In genomic region chr5:32585446-32586250, GRCh38 we compare ENCODE assay signal across 8 cellular contexts. TPM values are rescaled to one million over a fixed set of nuclear protein-coding genes. Genes with fewer than 3 reads are reported as not detected.
DNase-seq lines count a peak whose midpoint lies in the region; ATAC-seq and TF ChIP-seq lines count a peak whose summit lies in the region.

SUB1 (plus strand) TSS chr5:32585557; CDS start chr5:32588513, 2,956 bp downstream.

- DNase-seq in NCI-H748 treated with DMSO at 0.1 percent for 48 hours (lab: John Stamatoyannopoulos, UW) = peak; percentile 99
- DNase-seq in activated CD4-positive, alpha-beta T cell treated with anti-CD3 and anti-CD28 coated beads, Interleukin-2, amount 50 U/mL, for 24 hours (ENCODE audit: low read depth in 1 of 2, low spot score in 1 of 2) = peak; percentile 82 to 88
- DNase-seq in dermis blood vessel endothelial cell = peak; percentile 96
- DNase-seq in stimulated activated CD4-positive, alpha-beta T cell treated with anti-CD3 and anti-CD28 coated beads, Interleukin-4, amount 100 ng/mL, for 24 hours = peak; percentile 94

- H3K9me3 ChIP-seq in liver (ENCODE audit: control insufficient read depth in 4 of 4, low read length in 3 of 4) = peaks cover 0 to 3% (median 0%) of the 10 kb centered on the region in 4 donors

- TF ChIP-seq CTCF in C4-2B (conservative IDR thresholded peaks at IDR 0.05) = peak; percentile 12
- no peak for TF ChIP-seq CTCF in liver (IDR thresholded peaks at IDR 0.05; ENCODE audit: low read depth, low read length, missing input control)

- H3K9ac ChIP-seq in liver (ENCODE audit: low read depth in 1 of 2, low read length in 2 of 2) = peak within 1 kb of the TSS; percentile 78 to 94

- peak within 1 kb of the TSS; percentile 92 to 96 (median 96) for H3K4me3 ChIP-seq in liver (ENCODE audit: low read depth in 1 of 3, low read length in 3 of 3)

- TF ChIP-seq RAD21 in liver (IDR thresholded peaks at IDR 0.05) = no peak

- peak; percentile 57 for ATAC-seq in GM19395 (IDR thresholded peaks at IDR 0.05; ENCODE audit: unreplicated experiment)
- peak; percentile 32 for ATAC-seq in HG03565 (IDR thresholded peaks at IDR 0.05; ENCODE audit: unreplicated experiment)

- H3K36me3 ChIP-seq in liver (ENCODE audit: control insufficient read depth in 4 of 4, insufficient read depth in 3 of 4, low read depth in 1 of 4, low read length in 3 of 4) = peaks cover 2 to 10% (median 9%) of the 10 kb centered on the region in 4 donors

- under 1% methylated on average over 86 of the region's 86 CpGs for WGBS in liver

- H3K4me1 ChIP-seq in liver (ENCODE audit: control insufficient read depth in 4 of 4, insufficient read depth in 4 of 4, low read length in 3 of 4) = peaks cover 2 to 17% (median 14%) of the 10 kb centered on the region in 4 donors

- peak within 1 kb of the TSS; percentile 97 for H3K27ac ChIP-seq in C4-2B
- H3K27ac ChIP-seq in liver (ENCODE audit: low read depth in 1 of 2, low read length in 2 of 2) = peak within 1 kb of the TSS; percentile 99

- no peaks in the 10 kb centered on the region for H3K27me3 ChIP-seq in liver (ENCODE audit: control insufficient read depth in 4 of 4, insufficient read depth in 4 of 4, low read length in 3 of 4)

TF ChIP-seq in liver, 16 proteins besides CTCF, POLR2A, EP300 and RAD21:
- TF ChIP-seq REST (IDR thresholded peaks at IDR 0.05) (peak; percentile 32), FOXA1 (IDR thresholded peaks at IDR 0.05) (no peak), JUND (IDR thresholded peaks at IDR 0.05) (no peak), FOXA2 (IDR thresholded peaks at IDR 0.05) (no peak), RXRA (IDR thresholded peaks at IDR 0.05) (peak in 1 of 2 donors; percentile 34), NR2F2 (IDR thresholded peaks at IDR 0.05) (no peak), HNF4A (conservative IDR thresholded peaks at IDR 0.05) (peak in 1 of 2 donors; percentile 3), YY1 (IDR thresholded peaks at IDR 0.05) (peak; percentile 90), EGR1 (IDR thresholded peaks at IDR 0.05; ENCODE audit: low read depth in 2 of 2) (no peak), GABPA (IDR thresholded peaks at IDR 0.05 in 1 of 2, conservative IDR thresholded peaks at IDR 0.05 in 1 of 2) (peak; percentile 62 to 90), SP1 (IDR thresholded peaks at IDR 0.05) (peak; percentile 38), HNF4G (IDR thresholded peaks at IDR 0.05) (no peak), TAF1 (conservative IDR thresholded peaks at IDR 0.05) (peak; percentile 72)
- TF ChIP-seq, protein P1, sequence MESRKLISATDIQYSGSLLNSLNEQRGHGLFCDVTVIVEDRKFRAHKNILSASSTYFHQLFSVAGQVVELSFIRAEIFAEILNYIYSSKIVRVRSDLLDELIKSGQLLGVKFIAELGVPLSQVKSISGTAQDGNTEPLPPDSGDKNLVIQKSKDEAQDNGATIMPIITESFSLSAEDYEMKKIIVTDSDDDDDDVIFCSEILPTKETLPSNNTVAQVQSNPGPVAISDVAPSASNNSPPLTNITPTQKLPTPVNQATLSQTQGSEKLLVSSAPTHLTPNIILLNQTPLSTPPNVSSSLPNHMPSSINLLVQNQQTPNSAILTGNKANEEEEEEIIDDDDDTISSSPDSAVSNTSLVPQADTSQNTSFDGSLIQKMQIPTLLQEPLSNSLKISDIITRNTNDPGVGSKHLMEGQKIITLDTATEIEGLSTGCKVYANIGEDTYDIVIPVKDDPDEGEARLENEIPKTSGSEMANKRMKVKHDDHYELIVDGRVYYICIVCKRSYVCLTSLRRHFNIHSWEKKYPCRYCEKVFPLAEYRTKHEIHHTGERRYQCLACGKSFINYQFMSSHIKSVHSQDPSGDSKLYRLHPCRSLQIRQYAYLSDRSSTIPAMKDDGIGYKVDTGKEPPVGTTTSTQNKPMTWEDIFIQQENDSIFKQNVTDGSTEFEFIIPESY (IDR thresholded peaks at IDR 0.05) = peak; percentile 30
- TF ChIP-seq, protein P2, sequence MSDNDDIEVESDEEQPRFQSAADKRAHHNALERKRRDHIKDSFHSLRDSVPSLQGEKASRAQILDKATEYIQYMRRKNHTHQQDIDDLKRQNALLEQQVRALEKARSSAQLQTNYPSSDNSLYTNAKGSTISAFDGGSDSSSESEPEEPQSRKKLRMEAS (IDR thresholded peaks at IDR 0.05) = no peak
- TF ChIP-seq, protein P3, sequence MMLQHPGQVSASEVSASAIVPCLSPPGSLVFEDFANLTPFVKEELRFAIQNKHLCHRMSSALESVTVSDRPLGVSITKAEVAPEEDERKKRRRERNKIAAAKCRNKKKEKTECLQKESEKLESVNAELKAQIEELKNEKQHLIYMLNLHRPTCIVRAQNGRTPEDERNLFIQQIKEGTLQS (IDR thresholded peaks at IDR 0.05) = no peak

RNA-seq across cellular contexts. Expression of gene SUB1, which starts in this region (rescaled TPM):
- total RNA-seq in dermis blood vessel endothelial cell (212 and 301 TPM in 2 replicates), liver (10 to 100 TPM; 51.8 to 57.6 TPM)
- polyA plus RNA-seq in liver = 100 to 1,000 TPM in 1 of 2 donors, 10 to 100 TPM in 1; 62.9 to 238 TPM

Comparison
In these comparisons a context has a peak if more than half of its experiments do, and no peak if none do; other contexts are left out.
1. Peak in every context shown above with its lines: DNase-seq, ATAC-seq, H3K4me3 ChIP-seq and H3K27ac ChIP-seq.